ENCODE assay signal across 24 cellular contexts in genomic region chr3:10269443-10269842, GRCh38. TPM values are rescaled to one million over a fixed set of nuclear protein-coding genes. Genes with fewer than 3 reads are reported as not detected.
DNase-seq lines count a peak whose midpoint lies in the region; ATAC-seq, FAIRE-seq and TF ChIP-seq lines count a peak whose summit lies in the region.
"Had no signal": no experiment of that assay in that cellular context is flagged by ENCODE, and none has a peak within 500 bp of the region (broad histone marks: within the 10 kb centered on the region; RNA-seq: fewer than 3 reads in every experiment).

No MANE protein-coding gene starts in this region.

- H3K27ac ChIP-seq in HEK293 (ENCODE audit: extremely low read depth, low read depth, low read length) (no peak overlapping the region), spleen (no peak overlapping the region)
- no peak overlapping the region for H3K27ac ChIP-seq in naive thymus-derived CD4-positive, alpha-beta T cell (ENCODE audit: low read depth, low read length)
- H3K27ac ChIP-seq: C4-2B had no signal

- no peak for FAIRE-seq in GM12891 (lab: Jason Lieb, UNC)
- FAIRE-seq: D721Med, GM18507, K562, RCC 7860 had no signal

- ATAC-seq in natural killer cell = no peak
- ATAC-seq in natural killer cell treated with Interleukin-12 subunit alpha and Interleukin-12 subunit beta and Interleukin-15 and Interleukin-18, amount 100 ng/mL, for 72 hours = no peak
- ATAC-seq in naive thymus-derived CD4-positive, alpha-beta T cell = no peak
- ATAC-seq: HCT116, K562 had no signal

- peak overlapping the region; percentile 36 to 81 for H3K27ac Mint-ChIP-seq in natural killer cell
- peak overlapping the region in 1 of 2 donors; percentile 60 for H3K27ac Mint-ChIP-seq in natural killer cell treated with Interleukin-12 subunit alpha and Interleukin-12 subunit beta and Interleukin-15 and Interleukin-18, amount 100 ng/mL, for 72 hours
- peak overlapping the region in 7 of 9 donors; percentile 17 to 85 (median 28) for H3K27ac Mint-ChIP-seq in naive thymus-derived CD4-positive, alpha-beta T cell
- H3K27ac Mint-ChIP-seq: B cell had no signal

- POLR2A ChIA-PET in HEK293 (lab: Yijun Ruan, JAX) = no interaction called here
- POLR2A ChIA-PET in naive thymus-derived CD4-positive, alpha-beta T cell (lab: Charles Lee) = interaction anchor here (1.0 kb wide), 1 partner anchor 52 kb away, joined by 3 read pairs; the partner anchor contains the start of gene SEC13

- H3K4me1 ChIP-seq in HEK293 (ENCODE audit: control insufficient read depth, insufficient read depth, low read length) (peaks cover 13% of the 10 kb centered on the region), spleen (peaks cover 18 to 93% (median 46%) of the 10 kb centered on the region in 6 donors)
- H3K4me1 ChIP-seq in naive thymus-derived CD4-positive, alpha-beta T cell (ENCODE audit: control insufficient read depth in 2 of 2, insufficient read depth in 2 of 2, low read length in 2 of 2) = peaks cover 30 to 50% of the 10 kb centered on the region in 2 donors

- H3K36me3 Mint-ChIP-seq in natural killer cell = no peaks in the 10 kb centered on the region
- H3K36me3 Mint-ChIP-seq in natural killer cell treated with Interleukin-12 subunit alpha and Interleukin-12 subunit beta and Interleukin-15 and Interleukin-18, amount 100 ng/mL, for 72 hours = peaks cover 26% of the 10 kb centered on the region
- H3K36me3 Mint-ChIP-seq in naive thymus-derived CD4-positive, alpha-beta T cell = peaks cover 5 to 46% (median 35%) of the 10 kb centered on the region in 5 donors

- no peaks in the 10 kb centered on the region for H3K9me3 ChIP-seq in HEK293 (ENCODE audit: control insufficient read depth, insufficient read depth, low read depth, low read length)
- no peaks in the 10 kb centered on the region for H3K9me3 ChIP-seq in naive thymus-derived CD4-positive, alpha-beta T cell (ENCODE audit: control insufficient read depth in 2 of 3, low read length in 3 of 3)
- no peaks in the 10 kb centered on the region for H3K9me3 ChIP-seq in spleen
- H3K9me3 ChIP-seq: SK-N-SH had no signal

- CTCF ChIA-PET in HEK293 (lab: Yijun Ruan, JAX) = no interaction called here
- CTCF ChIA-PET in naive thymus-derived CD4-positive, alpha-beta T cell (lab: Charles Lee) = interaction anchor here (0.8 to 1.1 kb wide), 2 partner anchors 18 to 27 kb away, joined by 3 read pairs; no protein-coding TSS in a partner anchor

- H3K27me3 ChIP-seq in naive thymus-derived CD4-positive, alpha-beta T cell (ENCODE audit: control insufficient read depth in 2 of 2, insufficient read depth in 2 of 2, low read length in 2 of 2) = no peaks in the 10 kb centered on the region
- no peaks in the 10 kb centered on the region for H3K27me3 ChIP-seq in spleen (replicated peaks in 1 of 7)

- H3K4me3 Mint-ChIP-seq in natural killer cell = no peak overlapping the region
- no peak overlapping the region for H3K4me3 Mint-ChIP-seq in natural killer cell treated with Interleukin-12 subunit alpha and Interleukin-12 subunit beta and Interleukin-15 and Interleukin-18, amount 100 ng/mL, for 72 hours
- peak overlapping the region in 1 of 10 donors; percentile 5 for H3K4me3 Mint-ChIP-seq in naive thymus-derived CD4-positive, alpha-beta T cell
- H3K4me3 Mint-ChIP-seq: B cell had no signal

- intact Hi-C loops in natural killer cell (cut with micrococcal nuclease) (no loop called here), spleen (cut with DNase I; ENCODE audit: low total_unique reads) (no loop called here)
- intact Hi-C loops in naive thymus-derived CD4-positive, alpha-beta T cell (cut with micrococcal nuclease) = no loop called here

- H3K36me3 ChIP-seq in HEK293 (ENCODE audit: control insufficient read depth in 2 of 2, insufficient read depth in 1 of 2, low read length in 2 of 2) (peaks cover 36 to 62% of the 10 kb centered on the region in 2 experiments), spleen (peaks cover 0 to 99% (median 52%) of the 10 kb centered on the region in 6 donors)
- peaks cover 9 to 60% (median 20%) of the 10 kb centered on the region in 3 experiments for H3K36me3 ChIP-seq in naive thymus-derived CD4-positive, alpha-beta T cell (ENCODE audit: control insufficient read depth in 2 of 3, insufficient read depth in 3 of 3, low read length in 3 of 3)

- H3K4me3 ChIP-seq in HEK293 (ENCODE audit: low read depth, low read length) = no peak overlapping the region
- H3K4me3 ChIP-seq in naive thymus-derived CD4-positive, alpha-beta T cell (ENCODE audit: low read length) = no peak overlapping the region
- H3K4me3 ChIP-seq in spleen = no peak overlapping the region
- H3K4me3 ChIP-seq: K562 had no signal

- H3K4me1 Mint-ChIP-seq in natural killer cell = peaks cover 60 to 62% of the 10 kb centered on the region in 2 donors
- peaks cover 38 to 44% of the 10 kb centered on the region in 2 donors for H3K4me1 Mint-ChIP-seq in natural killer cell treated with Interleukin-12 subunit alpha and Interleukin-12 subunit beta and Interleukin-15 and Interleukin-18, amount 100 ng/mL, for 72 hours (ENCODE audit: low read depth in 2 of 2)
- H3K4me1 Mint-ChIP-seq in naive thymus-derived CD4-positive, alpha-beta T cell = peaks cover 37 to 95% (median 72%) of the 10 kb centered on the region in 7 donors

- 94 to 99% (median 96%) methylated on average over 5 of the region's 5 CpGs for WGBS in spleen, 5 donors

- no peak for TF ChIP-seq POLR2A in GM12891 (IDR thresholded peaks at IDR 0.05; ENCODE audit: low read depth, low read length)
- TF ChIP-seq POLR2A in spleen (IDR thresholded peaks at IDR 0.05) = no peak

- no peaks in the 10 kb centered on the region for H3K27me3 Mint-ChIP-seq in natural killer cell (ENCODE audit: low read depth in 2 of 2)
- no peaks in the 10 kb centered on the region for H3K27me3 Mint-ChIP-seq in natural killer cell treated with Interleukin-12 subunit alpha and Interleukin-12 subunit beta and Interleukin-15 and Interleukin-18, amount 100 ng/mL, for 72 hours
- no peaks in the 10 kb centered on the region for H3K27me3 Mint-ChIP-seq in naive thymus-derived CD4-positive, alpha-beta T cell
- H3K27me3 Mint-ChIP-seq: B cell had no signal

- H3K9me3 Mint-ChIP-seq in natural killer cell = no peaks in the 10 kb centered on the region
- H3K9me3 Mint-ChIP-seq in natural killer cell treated with Interleukin-12 subunit alpha and Interleukin-12 subunit beta and Interleukin-15 and Interleukin-18, amount 100 ng/mL, for 72 hours = no peaks in the 10 kb centered on the region
- no peaks in the 10 kb centered on the region for H3K9me3 Mint-ChIP-seq in naive thymus-derived CD4-positive, alpha-beta T cell

- DNase-seq in natural killer cell (no peak), NCI-H510A treated with DMSO at 0.1 percent for 48 hours (lab: John Stamatoyannopoulos, UW) (no peak), GM12891 (ENCODE audit: insufficient read length, low spot score) (no peak), spleen (no peak)
- DNase-seq in natural killer cell treated with Interleukin-12 subunit alpha and Interleukin-12 subunit beta and Interleukin-15 and Interleukin-18, amount 100 ng/mL, for 72 hours (ENCODE audit: low spot score) = no peak
- no peak for DNase-seq in naive thymus-derived CD4-positive, alpha-beta T cell
- DNase-seq: Kasumi-1, NCI-H1092 treated with DMSO at 0.1 percent for 48 hours, NCI-H1436 treated with DMSO at 0.1 percent for 48 hours, NCI-H187 treated with DMSO at 0.1 percent for 48 hours, NCI-H2107, NCI-H524 treated with DMSO at 0.1 percent for 48 hours, NCI-H774, SK-N-SH had no signal

- no peak for TF ChIP-seq CTCF in natural killer cell (IDR thresholded peaks at IDR 0.05)
- TF ChIP-seq CTCF in HEK293 (tag by site-specific recombination; IDR thresholded peaks at IDR 0.05) = no peak
- no peak for TF ChIP-seq CTCF in spleen (IDR thresholded peaks at IDR 0.05 in 8 of 11, conservative IDR thresholded peaks at IDR 0.05 in 3 of 11)

TF ChIP-seq in GM12891, 5 proteins besides CTCF, POLR2A, EP300 and RAD21:
- TF ChIP-seq PAX5 (IDR thresholded peaks at IDR 0.05; ENCODE audit: insufficient read depth, low read length, severe bottlenecking) = no peak
- no peak for TF ChIP-seq POU2F2 (IDR thresholded peaks at IDR 0.05; ENCODE audit: low read depth, low read length)
- TF ChIP-seq TAF1 (IDR thresholded peaks at IDR 0.05; ENCODE audit: low read depth, low read length) = no peak
- no peak for TF ChIP-seq POLR2AphosphoS5 (IDR thresholded peaks at IDR 0.05; ENCODE audit: low read depth, low read length)
- no peak for TF ChIP-seq SPI1 (IDR thresholded peaks at IDR 0.05; ENCODE audit: low read depth, low read length)

RNA-seq across cellular contexts. Expression of gene TATDN2, which starts 21.2 kb away (rescaled TPM):
- 10 to 100 TPM; 75.6 to 99.4 (median 88.4) TPM for total RNA-seq in natural killer cell
- total RNA-seq in natural killer cell treated with Interleukin-12 subunit alpha and Interleukin-12 subunit beta and Interleukin-15 and Interleukin-18, amount 100 ng/mL, for 72 hours = 10 to 100 TPM; 66.3 to 93.3 TPM
- 10 to 100 TPM; 52.9 to 88.8 (median 71.6) TPM for total RNA-seq in naive thymus-derived CD4-positive, alpha-beta T cell
- 10 to 100 TPM; 12.9 to 26.8 TPM for polyA plus RNA-seq in naive thymus-derived CD4-positive, alpha-beta T cell
- 21.8 TPM for polyA plus RNA-seq in GM12891 (2012; ENCODE audit: low read depth, missing spikeins)
- total RNA-seq in spleen = 10 to 100 TPM; 32.8 to 56.1 (median 48.6) TPM
- polyA plus RNA-seq in spleen = 10 to 100 TPM; 15.4 to 20.4 (median 16.2) TPM

RNA-seq across cellular contexts. Expression of gene GHRL, which starts 23.3 kb away (rescaled TPM):
- total RNA-seq in natural killer cell (1 to 10 TPM; 1.4 to 2.6 (median 1.5) TPM), spleen (1 to 10 TPM; 1.1 to 8.0 (median 3.8) TPM)
- under 1 TPM; 0.69 to 0.78 TPM for total RNA-seq in natural killer cell treated with Interleukin-12 subunit alpha and Interleukin-12 subunit beta and Interleukin-15 and Interleukin-18, amount 100 ng/mL, for 72 hours
- 1 to 10 TPM in 4 of 5 experiments, under 1 TPM in 1; 0.35 to 3.8 (median 1.3) TPM for total RNA-seq in naive thymus-derived CD4-positive, alpha-beta T cell
- polyA plus RNA-seq in naive thymus-derived CD4-positive, alpha-beta T cell = under 1 TPM; 0.67 to 0.69 TPM
- 2.4 TPM for polyA plus RNA-seq in GM12891 (2012; ENCODE audit: low read depth, missing spikeins)
- 1 to 10 TPM; 3.6 to 6.6 (median 5.0) TPM for polyA plus RNA-seq in spleen
- total RNA-seq: H4, M059J had no signal
- polyA plus RNA-seq: SK-N-SH had no signal

RNA-seq across cellular contexts. Expression of gene SEC13, which starts 51.5 kb away (rescaled TPM):
- total RNA-seq in natural killer cell (100 to 1,000 TPM in 1 of 3 donors, 10 to 100 TPM in 2; 88.6 to 105 (median 99.3) TPM), spleen (100 to 1,000 TPM in 1 of 7 donors, 10 to 100 TPM in 6; 61.6 to 115 (median 71.2) TPM)
- total RNA-seq in natural killer cell treated with Interleukin-12 subunit alpha and Interleukin-12 subunit beta and Interleukin-15 and Interleukin-18, amount 100 ng/mL, for 72 hours = 100 to 1,000 TPM; 125 to 148 TPM
- total RNA-seq in naive thymus-derived CD4-positive, alpha-beta T cell = 10 to 100 TPM; 63.9 to 98.9 (median 71.0) TPM
- polyA plus RNA-seq in naive thymus-derived CD4-positive, alpha-beta T cell = 100 to 1,000 TPM; 129 to 131 TPM
- 82.7 TPM for polyA plus RNA-seq in GM12891 (2012; ENCODE audit: low read depth, missing spikeins)
- 10 to 100 TPM; 52.1 to 78.7 (median 68.0) TPM for polyA plus RNA-seq in spleen
